Comparison of ENCODE assay signal across 20 cellular contexts in genomic region chr2:234271342-234271741, GRCh38.
DNase-seq lines count a peak whose midpoint lies in the region; ATAC-seq, FAIRE-seq and TF ChIP-seq lines count a peak whose summit lies in the region.
"Had no signal": no experiment of that assay in that cellular context is flagged by ENCODE, and none has a peak within 500 bp of the region (broad histone marks: within the 10 kb centered on the region; RNA-seq: fewer than 3 reads in every experiment).

No MANE protein-coding gene starts in this region.

- H3K4me1 ChIP-seq in A549 (no peaks in the 10 kb centered on the region), Panc1 (ENCODE audit: control insufficient read depth, insufficient read depth, low read length) (peaks cover 9% of the 10 kb centered on the region; the same call in 1 of the 2 replicates), transverse colon (peaks cover 0 to 10% (median 0%) of the 10 kb centered on the region in 4 donors)
- H3K4me1 ChIP-seq: HAP-1 had no signal

- TF ChIP-seq CTCF in A549 (IDR thresholded peaks at IDR 0.05) (no peak), AG04450 (IDR thresholded peaks at IDR 0.05; ENCODE audit: low read depth, low read length) (0 out of 2 replicates have a peak, but pooled peaks have one; percentile 10), Panc1 (IDR thresholded peaks at IDR 0.05) (no peak), transverse colon (IDR thresholded peaks at IDR 0.05) (no peak)

- TF ChIP-seq RAD21 in A549 (conservative IDR thresholded peaks at IDR 0.05 in 1 of 2, IDR thresholded peaks at IDR 0.05 in 1 of 2): no peak

- TF ChIP-seq EP300 in A549 (IDR thresholded peaks at IDR 0.05) (no peak), transverse colon (IDR thresholded peaks at IDR 0.05; ENCODE audit: low read depth) (no peak)

- H3K27ac ChIP-seq in A549 (no peak overlapping the region), AG04450 (ENCODE audit: low read depth, low read length) (no peak overlapping the region), Panc1 (ENCODE audit: low read length) (peak overlapping the region; percentile 60; the same call in 1 of the 2 replicates), transverse colon (no peak overlapping the region)

- no peak overlapping the region for H3K4me2 ChIP-seq in A549

- POLR2A ChIA-PET in A549 (lab: Yijun Ruan, JAX): no interaction called here
- POLR2A ChIA-PET in AG04450 (lab: Yijun Ruan, JAX): no interaction called here
- POLR2A ChIA-PET in Panc1 (lab: Charles Lee): interaction anchor here (0.6 to 0.7 kb wide), 2 partner anchors 36 to 134 kb away, joined by 3 to 11 read pairs; no protein-coding TSS in a partner anchor

- H3K9me3 Mint-ChIP-seq in effector memory CD8-positive, alpha-beta T cell: no peaks in the 10 kb centered on the region
- H3K9me3 Mint-ChIP-seq: CD4-positive, alpha-beta memory T cell had no signal

- BruUV-seq in Panc1 (replicated peaks; lab: Mats Ljungman, UMichigan): no TSS peak

- TF ChIP-seq POLR2A in A549 (IDR thresholded peaks at IDR 0.05; ENCODE audit: low read length): no peak
- TF ChIP-seq POLR2A in transverse colon (IDR thresholded peaks at IDR 0.05): no peak

- WGBS in A549 (ENCODE audit: missing lambda C conversion rate): 85% methylated on average over 4 of the region's 4 CpGs
- WGBS in transverse colon (ENCODE audit: low coverage in 1 of 2), 2 donors: 81 to 93% methylated on average over 4 of the region's 4 CpGs

- H3K36me3 Mint-ChIP-seq in effector memory CD8-positive, alpha-beta T cell (ENCODE audit: insufficient read depth): peaks cover 5% of the 10 kb centered on the region
- H3K36me3 Mint-ChIP-seq: CD4-positive, alpha-beta memory T cell had no signal

- no peak for FAIRE-seq in A549 (lab: Jason Lieb, UNC)
- FAIRE-seq: G401.6 had no signal

- H3K27ac Mint-ChIP-seq in effector memory CD8-positive, alpha-beta T cell: peak overlapping the region; percentile 79 to 88

- CTCF ChIA-PET in A549 (lab: Yijun Ruan, JAX): interaction anchor here (0.8 to 2.1 kb wide), 7 partner anchors 13 to 296 kb away, joined by 3 to 6 read pairs (median 3); no protein-coding TSS in a partner anchor
- CTCF ChIA-PET in AG04450 (lab: Charles Lee): no interaction called here
- CTCF ChIA-PET in Panc1 (lab: Charles Lee): no interaction called here

- ATAC-seq in A549 (peak; percentile 70 to 74; a peak in 5 of 6 replicates), Panc1 (peak; percentile 46; the same call in 1 of the 2 replicates), GM18870 (IDR thresholded peaks at IDR 0.05; ENCODE audit: unreplicated experiment) (no peak)
- no peak for ATAC-seq in effector memory CD8-positive, alpha-beta T cell (replicated peaks)

- no peaks in the 10 kb centered on the region for H3K27me3 Mint-ChIP-seq in effector memory CD8-positive, alpha-beta T cell
- H3K27me3 Mint-ChIP-seq: CD4-positive, alpha-beta memory T cell had no signal

- H3K27me3 ChIP-seq in AG04450 (ENCODE audit: control insufficient read depth, insufficient read depth, low read length) (no peaks in the 10 kb centered on the region), Panc1 (ENCODE audit: control insufficient read depth, insufficient read depth, low read length) (no peaks in the 10 kb centered on the region), transverse colon (no peaks in the 10 kb centered on the region)

- H3K4me3 ChIP-seq in A549 (no peak overlapping the region), AG04450 (ENCODE audit: low read depth, low read length) (no peak overlapping the region), Panc1 (ENCODE audit: low read depth in 2 of 2, low read length in 2 of 2) (no peak overlapping the region), transverse colon (no peak overlapping the region)
- H3K4me3 ChIP-seq: HAP-1 had no signal

- H3K9me3 ChIP-seq in A549 (no peaks in the 10 kb centered on the region), AG04450 (ENCODE audit: control insufficient read depth, insufficient read depth, low read length) (no peaks in the 10 kb centered on the region), Panc1 (ENCODE audit: control insufficient read depth, insufficient read depth, low read depth, low read length) (no peaks in the 10 kb centered on the region), transverse colon (no peaks in the 10 kb centered on the region)
- H3K9me3 ChIP-seq: HAP-1 had no signal

- H3K36me3 ChIP-seq in Panc1 (ENCODE audit: control insufficient read depth, insufficient read depth, low read length) (no peaks in the 10 kb centered on the region), transverse colon (no peaks in the 10 kb centered on the region)
- H3K36me3 ChIP-seq: HAP-1 had no signal

- intact Hi-C loops in Panc1 (cut with micrococcal nuclease; ENCODE audit: unreplicated experiment) (no loop called here), transverse colon (cut with DNase I; ENCODE audit: low total_unique reads) (no loop called here)

- no peak for DNase-seq in A549 (ENCODE audit: low read depth in 1 of 2, low spot score in 1 of 2)
- DNase-seq in AG04450 (ENCODE audit: low read depth, low spot score): no peak
- no peak for DNase-seq in Panc1 (ENCODE audit: low read depth, low spot score)
- DNase-seq in effector memory CD8-positive, alpha-beta T cell: no peak
- no peak for DNase-seq in NCI-H1092 treated with DMSO at 0.1 percent for 48 hours (lab: John Stamatoyannopoulos, UW)
- DNase-seq in GOT3 (lab: John Stamatoyannopoulos, UW): no peak
- DNase-seq in transverse colon: no peak
- DNase-seq: Calu3; CD4-positive, alpha-beta memory T cell; DMS79 treated with DMSO at 0.1 percent for 48 hours; MV-4-11; NCI-H1436; NCI-H226; NCI-H524 treated with DMSO at 0.1 percent for 48 hours; NK-92 treated with Interleukin-12 subunit alpha and Interleukin-12 subunit beta, amount 100 ng/mL, for 24 hours; RPMI8226; SIG-M5 had no signal

- in situ Hi-C loops in Panc1 (cut with HindIII; ENCODE audit: low pct_unique_long_range_greater_than_20kb, low sequenced_read_pairs) (no loop called here), transverse colon (cut with MboI; ENCODE audit: low pct_ligation_motif_present in 1 of 4, low pct_unique_long_range_greater_than_20kb in 1 of 4, low sequenced_read_pairs in 3 of 4) (loop anchor here in 1 of 4 donors (25.0 kb wide), 1 partner anchor 134 kb away; no protein-coding TSS in a partner anchor)

- peaks cover 41 to 61% of the 10 kb centered on the region in 2 donors for H3K4me1 Mint-ChIP-seq in effector memory CD8-positive, alpha-beta T cell (ENCODE audit: low read depth in 2 of 2)

- H3K4me3 Mint-ChIP-seq in effector memory CD8-positive, alpha-beta T cell: no peak overlapping the region
- H3K4me3 Mint-ChIP-seq: CD4-positive, alpha-beta memory T cell had no signal

TF ChIP-seq in A549, 52 proteins besides CTCF, POLR2A, EP300 and RAD21:
- TF ChIP-seq PHF8 (IDR thresholded peaks at IDR 0.05; ENCODE audit: borderline replicate concordance, low read depth) (no peak), POLR2AphosphoS2 (conservative IDR thresholded peaks at IDR 0.05; ENCODE audit: low read length) (no peak), HMGXB4 (CRISPR knock-in tag; IDR thresholded peaks at IDR 0.05; ENCODE audit: borderline replicate concordance) (no peak), EHMT2 (IDR thresholded peaks at IDR 0.05; ENCODE audit: low read depth) (no peak), KDM5A (IDR thresholded peaks at IDR 0.05) (no peak), HDAC2 (IDR thresholded peaks at IDR 0.05) (no peak), NFE2L2 (conservative IDR thresholded peaks at IDR 0.05; ENCODE audit: low read length) (no peak), HES2 (IDR thresholded peaks at IDR 0.05) (no peak), CHD4 (IDR thresholded peaks at IDR 0.05; ENCODE audit: borderline replicate concordance) (no peak), ESRRA (IDR thresholded peaks at IDR 0.05; ENCODE audit: borderline replicate concordance, low read length) (no peak)

Comparison
In these comparisons a context has a peak if more than half of its experiments do, and no peak if none do; other contexts are left out.
1. ATAC-seq: peak in A549 (2 of 2) and Panc1 (single experiment); none in effector memory CD8-positive, alpha-beta T cell (single experiment) and GM18870 (single experiment).